ENCODE assay signal across 9 cellular contexts in the genomic region with DNA sequence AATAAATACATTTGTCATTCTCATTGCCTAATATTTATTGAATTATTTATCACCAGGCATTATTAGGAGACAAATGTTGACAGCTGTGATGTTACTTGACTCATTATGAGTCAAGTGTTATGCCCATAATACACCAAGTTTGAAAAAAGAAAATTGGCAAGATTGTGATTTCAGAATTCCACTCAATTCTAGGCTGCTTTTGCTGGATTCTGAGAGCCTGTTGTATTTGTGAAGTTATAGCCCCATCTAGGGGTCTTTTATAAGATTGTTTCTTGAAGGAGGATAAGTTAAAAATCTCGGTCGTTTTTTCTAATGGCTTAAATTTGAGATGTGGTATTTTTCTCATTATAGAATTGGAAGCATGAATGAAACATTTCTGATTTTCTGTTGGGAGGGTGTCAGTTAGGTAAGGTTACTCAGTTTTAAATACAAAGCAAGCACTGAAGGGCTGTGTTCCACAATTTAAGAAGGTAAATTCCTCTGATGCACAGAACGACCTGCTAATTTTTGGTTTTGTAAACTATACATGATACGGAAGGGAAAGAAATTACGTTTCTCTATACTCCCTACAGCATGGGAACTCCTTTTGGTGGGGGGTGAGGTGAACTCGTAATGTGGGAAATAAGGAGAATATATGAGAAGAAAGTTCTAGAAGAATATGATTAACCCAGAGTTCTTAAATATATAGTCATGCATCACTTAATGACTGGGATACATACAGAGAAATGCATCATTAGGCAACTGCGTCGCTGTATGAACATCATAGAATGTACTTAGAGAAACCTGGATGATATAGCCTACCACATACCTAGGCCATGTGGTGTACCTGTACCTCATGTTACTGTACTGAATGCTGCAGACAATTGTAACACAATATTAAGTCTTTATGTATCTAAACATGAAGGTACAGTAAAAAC. TPM values are rescaled to one million over a fixed set of nuclear protein-coding genes. Genes with fewer than 3 reads are reported as not detected.
A peak's percentile ranks its signal among the peaks of the same experiment; 100 is the strongest.
DNase-seq lines count a peak whose midpoint lies in the region; ATAC-seq and TF ChIP-seq lines count a peak whose summit lies in the region.
"Had no signal": no experiment of that assay in that cellular context is flagged by ENCODE, and none has a peak within 500 bp of the region (broad histone marks: within the 10 kb centered on the region; RNA-seq: fewer than 3 reads in every experiment).

No MANE protein-coding gene starts in this region.

- H3K27me3 ChIP-seq in SK-N-SH (ENCODE audit: insufficient read depth) = no peaks in the 10 kb centered on the region
- H3K27me3 ChIP-seq in parathyroid adenoma (ENCODE audit: control insufficient read depth, insufficient read depth, low read length) = no peaks in the 10 kb centered on the region

- H3K9ac ChIP-seq in SK-N-SH = no peak overlapping the region
- no peak overlapping the region for H3K9ac ChIP-seq in parathyroid adenoma

- CTCF ChIA-PET in SK-N-SH (lab: Yijun Ruan, JAX) = interaction anchor here (0.7 to 8.4 kb wide), 30 partner anchors 8 to 669 kb away, joined by 3 to 188 read pairs (median 4); partner anchors contain the start of gene FAM221A

- H3K4me1 ChIP-seq in SK-N-SH (ENCODE audit: control insufficient read depth in 1 of 2, insufficient read depth in 2 of 2, low read depth in 1 of 2, low read length in 1 of 2) (peaks cover 3 to 14% of the 10 kb centered on the region in 2 experiments; a peak in 2 of 4 replicates), parathyroid adenoma (no peaks in the 10 kb centered on the region)

- H4K20me1 ChIP-seq in SK-N-SH (ENCODE audit: insufficient read depth) = no peaks in the 10 kb centered on the region

- peak; percentile 99 for TF ChIP-seq RAD21 in SK-N-SH (IDR thresholded peaks at IDR 0.05; ENCODE audit: low read length)

- peak overlapping the region; percentile 25 for H3K4me2 ChIP-seq in SK-N-SH
- H3K4me2 ChIP-seq in parathyroid adenoma (ENCODE audit: low read length) = no peak overlapping the region

- H3K79me2 ChIP-seq in SK-N-SH (ENCODE audit: insufficient read depth) (no peaks in the 10 kb centered on the region), parathyroid adenoma (no peaks in the 10 kb centered on the region)

- H2AFZ ChIP-seq in SK-N-SH (ENCODE audit: low read depth) (no peak overlapping the region), parathyroid adenoma (no peak overlapping the region)

- peak; percentile 90 for DNase-seq in ELR (ENCODE audit: low read depth)
- peak; percentile 74 for DNase-seq in M059J (ENCODE audit: low read depth)
- peak; percentile 79 for DNase-seq in SK-N-SH
- peak; percentile 87 for DNase-seq in fibroblast of the aortic adventitia (ENCODE audit: low read depth)
- no peak for DNase-seq in NCI-H128 (lab: John Stamatoyannopoulos, UW; ENCODE audit: unreplicated experiment)
- no peak for DNase-seq in stimulated activated CD4-positive, alpha-beta T cell treated with anti-CD3 and anti-CD28 coated beads, Interleukin-4, amount 100 ng/mL, for 1 hour
- DNase-seq: activated B cell treated with CpG ODN at 0.5 μM for 24 hours had no signal

- H3K27ac ChIP-seq in SK-N-SH (ENCODE audit: low read depth in 2 of 2, low read length in 1 of 2) (no peak overlapping the region), parathyroid adenoma (no peak overlapping the region)

- H3K9me3 ChIP-seq in SK-N-SH = no peaks in the 10 kb centered on the region
- no peaks in the 10 kb centered on the region for H3K9me3 ChIP-seq in parathyroid adenoma (ENCODE audit: control insufficient read depth, low read length)

- no peak for ATAC-seq in HG02642 (IDR thresholded peaks at IDR 0.05; ENCODE audit: poor library complexity, unreplicated experiment)

- H3K9me2 ChIP-seq in SK-N-SH = no peaks in the 10 kb centered on the region

- H3K4me3 ChIP-seq in SK-N-SH (ENCODE audit: low read depth in 2 of 2, low read length in 1 of 2) (no peak overlapping the region), fibroblast of the aortic adventitia (ENCODE audit: low read depth, low read length) (no peak overlapping the region), parathyroid adenoma (ENCODE audit: low read depth, low read length) (no peak overlapping the region)

- H3K36me3 ChIP-seq in SK-N-SH (replicated peaks in 1 of 2; ENCODE audit: control insufficient read depth in 1 of 2, insufficient read depth in 2 of 2, low read length in 1 of 2) (no peaks in the 10 kb centered on the region), parathyroid adenoma (ENCODE audit: control insufficient read depth, insufficient read depth, low read length) (no peaks in the 10 kb centered on the region)

- 30% methylated on average over 8 of the region's 8 CpGs for WGBS in SK-N-SH (ENCODE audit: low lambda C conversion rate)

- no peak for TF ChIP-seq EP300 in SK-N-SH (IDR thresholded peaks at IDR 0.05; ENCODE audit: borderline replicate concordance in 1 of 2, low read depth in 1 of 2, low read length in 1 of 2)

- POLR2A ChIA-PET in SK-N-SH (lab: Yijun Ruan, JAX) = no interaction called here

- H3F3A ChIP-seq in SK-N-SH (replicated peaks; ENCODE audit: insufficient read depth) = peaks cover 19% of the 10 kb centered on the region

- TF ChIP-seq CTCF in SK-N-SH (IDR thresholded peaks at IDR 0.05) (peak; percentile 89), fibroblast of the aortic adventitia (IDR thresholded peaks at IDR 0.05; ENCODE audit: insufficient read depth, low read length) (peak; percentile 48), parathyroid adenoma (IDR thresholded peaks at IDR 0.05) (peak; percentile 65)

TF ChIP-seq in SK-N-SH, 30 proteins besides CTCF, POLR2A, EP300 and RAD21:
- TF ChIP-seq FOXM1 (IDR thresholded peaks at IDR 0.05; ENCODE audit: low read depth) (no peak), CHD2 (IDR thresholded peaks at IDR 0.05; ENCODE audit: low read length, partially characterized antibody) (peak; percentile 25), YY1 (IDR thresholded peaks at IDR 0.05; ENCODE audit: low read depth) (no peak), RCOR1 (IDR thresholded peaks at IDR 0.05; ENCODE audit: low read length) (0 out of 2 replicates have a peak, but pooled peaks have one; percentile 18), ELF1 (IDR thresholded peaks at IDR 0.05) (no peak), SMC3 (IDR thresholded peaks at IDR 0.05; ENCODE audit: low read depth, low read length) (peak; percentile 93), NFIC (IDR thresholded peaks at IDR 0.05; ENCODE audit: borderline replicate concordance) (peak; percentile 22; the same call in 1 of the 2 replicates), PBX3 (IDR thresholded peaks at IDR 0.05) (peak; percentile 21), EZH2phosphoT487 (IDR thresholded peaks at IDR 0.05; ENCODE audit: borderline replicate concordance, low read depth) (no peak), FOSL2 (IDR thresholded peaks at IDR 0.05; ENCODE audit: borderline replicate concordance, low read depth) (peak; percentile 50; the same call in 1 of the 2 replicates), TCF12 (IDR thresholded peaks at IDR 0.05) (0 out of 2 replicates have a peak, but pooled peaks have one; percentile 4), JUND (IDR thresholded peaks at IDR 0.05) (0 out of 2 replicates have a peak, but pooled peaks have one; percentile 23), FOXJ3 (CRISPR knock-in tag; IDR thresholded peaks at IDR 0.05) (no peak)

RNA-seq across cellular contexts. Expression of gene STK31, which starts 2.6 kb away (rescaled TPM):
- total RNA-seq in M059J (2014; rRNA removed; shearing (Covaris generic)) = not detected in 2 replicates
- 0.02 and 0.05 TPM in 2 replicates for polyA plus RNA-seq in SK-N-SH (2012; rRNA removed)
- polyA plus RNA-seq in SK-N-SH (2012; cell fraction: cytosol; rRNA removed) = under 0.01 TPM in 1 of 2 replicates, not detected in the other
- 0.05 and 0.17 TPM in 2 replicates for polyA plus RNA-seq in SK-N-SH (2012; cell fraction: nucleus; rRNA removed)
- total RNA-seq in fibroblast of the aortic adventitia (ENCODE audit: low replicate concordance) = 0.09 and 0.33 TPM in 2 replicates

RNA-seq across cellular contexts. Expression of gene FAM221A, which starts 32.6 kb away (rescaled TPM):
- 5.3 and 7.0 TPM in 2 replicates for total RNA-seq in M059J (2014; rRNA removed; shearing (Covaris generic))
- 9.7 and 10.5 TPM in 2 replicates for polyA plus RNA-seq in SK-N-SH (2012; rRNA removed)
- polyA plus RNA-seq in SK-N-SH (2012; cell fraction: cytosol; rRNA removed) = 8.8 and 9.8 TPM in 2 replicates
- polyA plus RNA-seq in SK-N-SH (2012; cell fraction: nucleus; rRNA removed) = 19.0 and 21.5 TPM in 2 replicates
- 0.74 and 1.4 TPM in 2 replicates for total RNA-seq in fibroblast of the aortic adventitia (ENCODE audit: low replicate concordance)

Comparison
In these comparisons a context has a peak if more than half of its experiments do, and no peak if none do; other contexts are left out.
1. DNase-seq: peak in ELR (single experiment), M059J (single experiment), SK-N-SH (single experiment) and fibroblast of the aortic adventitia (single experiment); none in NCI-H128 (single experiment) and stimulated activated CD4-positive, alpha-beta T cell treated with anti-CD3 and anti-CD28 coated beads, Interleukin-4, amount 100 ng/mL, for 1 hour (single experiment).
2. Peak in every context shown above with its lines, with median percentiles within 50 percentile points of each other: CTCF ChIP-seq.